In the genomic region with DNA sequence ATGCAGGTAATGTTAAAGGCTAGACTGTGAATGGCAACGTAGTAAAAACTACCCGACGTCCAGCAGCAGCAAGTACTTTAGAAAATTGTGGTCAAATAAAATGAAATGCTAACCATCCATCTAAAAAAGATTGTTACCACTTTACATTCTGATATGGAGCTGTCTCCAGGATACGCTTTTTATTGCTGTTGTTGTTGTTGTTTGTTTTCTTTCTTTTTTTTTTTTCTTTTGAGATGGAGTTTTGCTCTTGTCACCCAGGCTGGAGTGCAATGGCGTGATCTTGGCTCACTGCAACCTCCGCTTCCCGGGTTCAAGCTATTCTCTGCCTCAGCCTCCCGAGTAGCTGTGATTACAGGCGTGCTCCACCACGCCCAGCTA, we compare ENCODE assay signal across 7 cellular contexts. TPM values are rescaled to one million over a fixed set of nuclear protein-coding genes. Genes with fewer than 3 reads are reported as not detected.
DNase-seq lines count a peak whose midpoint lies in the region; TF ChIP-seq lines count a peak whose summit lies in the region.
"Not testable (repeated sequence)": the region's sequence is repeated elsewhere in the genome, so short reads cannot be mapped to it uniquely, and the experiment has no call there.

No MANE protein-coding gene starts in this region.

- peak overlapping the region; percentile 50 for H2AK5ac ChIP-seq in mesenchymal stem cell (ENCODE audit: low read length, severe bottlenecking)

- not testable (repeated sequence) for H3K9me3 ChIP-seq in HUES6 (ENCODE audit: control insufficient read depth, insufficient read depth, low read depth, low read length); SJCRH30 (replicated peaks); esophagus (ENCODE audit: control insufficient read depth in 2 of 2, insufficient read depth in 1 of 2, low read depth in 1 of 2, low read length in 1 of 2); mesenchymal stem cell (ENCODE audit: control insufficient read depth, low read length); skeletal muscle satellite cell (replicated peaks; ENCODE audit: low read length)

- H2AFZ ChIP-seq in mesenchymal stem cell (ENCODE audit: low read depth, low read length): not testable (repeated sequence)

- H3K27me3 ChIP-seq in HUES6 (ENCODE audit: control insufficient read depth, insufficient read depth, low read length); SJCRH30; brain microvascular endothelial cell (replicated peaks); esophagus (ENCODE audit: control insufficient read depth in 1 of 2, insufficient read depth in 2 of 2, low read length in 2 of 2); mesenchymal stem cell (ENCODE audit: control insufficient read depth in 1 of 2, insufficient read depth in 1 of 2, low read length in 2 of 2); skeletal muscle satellite cell (ENCODE audit: control insufficient read depth, insufficient read depth, low read length): not testable (repeated sequence)

- H3K27ac Mint-ChIP-seq in Calu3 (ENCODE audit: unreplicated experiment): peak overlapping the region; percentile 84

- H2BK12ac ChIP-seq in mesenchymal stem cell (ENCODE audit: low read length in 2 of 2): not testable (repeated sequence)

- CTCF ChIA-PET in Calu3 (lab: Charles Lee): interaction anchor here (0.8 to 1.9 kb wide), 12 partner anchors 8 to 309 kb away, joined by 3 to 9 read pairs (median 3); no protein-coding TSS in a partner anchor

- H3K9me3 Mint-ChIP-seq in Calu3 (ENCODE audit: low read depth, unreplicated experiment): not testable (repeated sequence)

- not testable (repeated sequence) for H2BK15ac ChIP-seq in mesenchymal stem cell (ENCODE audit: low read depth, poor library complexity, severe bottlenecking)

- H4K91ac ChIP-seq in mesenchymal stem cell (ENCODE audit: low read length): not testable (repeated sequence)

- not testable (repeated sequence) for H3K4me2 ChIP-seq in mesenchymal stem cell (ENCODE audit: low read length, poor library complexity, severe bottlenecking)
- peak overlapping the region; percentile 29 for H3K4me2 ChIP-seq in skeletal muscle satellite cell (ENCODE audit: low read length)

- H3K9ac ChIP-seq in HUES6 (ENCODE audit: low read length) (peak overlapping the region; percentile 27), mesenchymal stem cell (ENCODE audit: low read length) (peak overlapping the region; percentile 49)
- H3K9ac ChIP-seq in skeletal muscle satellite cell (ENCODE audit: low read depth, low read length): not testable (repeated sequence)

- H3K4ac ChIP-seq in mesenchymal stem cell (ENCODE audit: low read depth in 1 of 2, low read length in 2 of 2): not testable (repeated sequence)

- H3K18ac ChIP-seq in mesenchymal stem cell (ENCODE audit: low read depth in 1 of 2, low read length in 2 of 2): peak overlapping the region in 1 of 2 experiments; percentile 26

- not testable (repeated sequence) for H2BK120ac ChIP-seq in mesenchymal stem cell (ENCODE audit: low read depth, low read length)

- peaks cover 18% of the 10 kb centered on the region for H3K36me3 Mint-ChIP-seq in Calu3 (ENCODE audit: insufficient read depth, unreplicated experiment)

- in situ Hi-C loops in brain microvascular endothelial cell (cut with HindIII; ENCODE audit: low pct_ligation_motif_present, low sequenced_read_pairs): not testable (repeated sequence)

- H3K4me3 Mint-ChIP-seq in Calu3 (ENCODE audit: low read depth, unreplicated experiment): not testable (repeated sequence)

- H3K79me1 ChIP-seq in mesenchymal stem cell (replicated peaks; ENCODE audit: low read length, poor library complexity, severe bottlenecking): not testable (repeated sequence)

- H3K4me1 ChIP-seq in HUES6 (ENCODE audit: control insufficient read depth, insufficient read depth, low read length) (peaks cover 32% of the 10 kb centered on the region), SJCRH30 (peaks cover 24% of the 10 kb centered on the region), mesenchymal stem cell (ENCODE audit: control insufficient read depth, insufficient read depth, low read depth, low read length) (peaks cover 40% of the 10 kb centered on the region), skeletal muscle satellite cell (ENCODE audit: control insufficient read depth, insufficient read depth, low read length) (peaks cover 23% of the 10 kb centered on the region)
- H3K4me1 ChIP-seq in esophagus (ENCODE audit: control insufficient read depth in 2 of 2, insufficient read depth in 2 of 2, low read length in 1 of 2): not testable (repeated sequence)

- WGBS in esophagus, 2 donors: 91 to 93% methylated on average over 10 of the region's 10 CpGs
- WGBS in mesenchymal stem cell: 95% methylated on average over 7 of the region's 10 CpGs

- intact Hi-C loops in Calu3 (cut with micrococcal nuclease; ENCODE audit: unreplicated experiment): not testable (repeated sequence)

- not testable (repeated sequence) for BruUV-seq in Calu3 (replicated peaks; lab: Mats Ljungman, UMichigan)

- H3K27ac ChIP-seq in HUES6 (ENCODE audit: low read depth, low read length) (peak overlapping the region; percentile 37; the same call in 1 of the 2 replicates), SJCRH30 (peak overlapping the region; percentile 52), brain microvascular endothelial cell (peak overlapping the region; percentile 80), esophagus (ENCODE audit: low read depth in 2 of 2, low read length in 1 of 2) (peak overlapping the region; percentile 90 to 96), mesenchymal stem cell (ENCODE audit: low read length, poor library complexity, severe bottlenecking) (peak overlapping the region; percentile 93)

- not testable (repeated sequence) for DNase-seq in Calu3, SJCRH30, brain microvascular endothelial cell, mesenchymal stem cell

- H4K8ac ChIP-seq in mesenchymal stem cell (ENCODE audit: low read length): not testable (repeated sequence)

- peaks cover 63% of the 10 kb centered on the region for H3K4me1 Mint-ChIP-seq in Calu3 (ENCODE audit: low read depth, unreplicated experiment)

- not testable (repeated sequence) for H2BK5ac ChIP-seq in mesenchymal stem cell (ENCODE audit: low read depth, low read length, poor library complexity, severe bottlenecking)

- H3K27me3 Mint-ChIP-seq in Calu3 (ENCODE audit: unreplicated experiment): not testable (repeated sequence)

- H3K14ac ChIP-seq in mesenchymal stem cell (ENCODE audit: low read length in 2 of 2): not testable (repeated sequence)

- H3K36me3 ChIP-seq in HUES6 (ENCODE audit: control insufficient read depth, insufficient read depth, low read length); SJCRH30; brain microvascular endothelial cell (replicated peaks); esophagus (ENCODE audit: control insufficient read depth in 2 of 2, insufficient read depth in 2 of 2, low read length in 1 of 2); mesenchymal stem cell (ENCODE audit: control insufficient read depth in 1 of 2, insufficient read depth in 2 of 2, low read depth in 1 of 2, low read length in 2 of 2); skeletal muscle satellite cell (ENCODE audit: insufficient read depth, low read length): not testable (repeated sequence)

- not testable (repeated sequence) for TF ChIP-seq CTCF in Calu3 (IDR thresholded peaks at IDR 0.05; ENCODE audit: unreplicated experiment); brain microvascular endothelial cell (IDR thresholded peaks at IDR 0.05; ENCODE audit: low read depth, low read length, missing control alignments)

- not testable (repeated sequence) for H3K4me3 ChIP-seq in HUES6 (ENCODE audit: low read depth, low read length); brain microvascular endothelial cell (ENCODE audit: low read depth, low read length); esophagus (ENCODE audit: low read depth in 1 of 2, low read length in 2 of 2); mesenchymal stem cell (ENCODE audit: insufficient read depth in 1 of 2, low read depth in 1 of 2, low read length in 2 of 2); skeletal muscle satellite cell (ENCODE audit: low read length)
- peak overlapping the region; percentile 21; the same call in 1 of the 2 replicates for H3K4me3 ChIP-seq in SJCRH30

- not testable (repeated sequence) for H3K23ac ChIP-seq in mesenchymal stem cell (ENCODE audit: low read length in 2 of 2)

RNA-seq across cellular contexts. Expression of a gene that starts 45.8 kb away (rescaled TPM):
- total RNA-seq in Calu3 (2022): 141 and 160 TPM in 2 replicates
- total RNA-seq in SJCRH30 (2014; rRNA removed; shearing (Covaris generic)): 18.7 and 21.6 TPM in 2 replicates
- polyA plus RNA-seq in esophagus: 10 to 100 TPM; 68.9 to 78.3 TPM
- polyA plus RNA-seq in mesenchymal stem cell (2013, experiment 1 of 2): 194 TPM
- 184 TPM for polyA plus RNA-seq in mesenchymal stem cell (2013, experiment 2 of 2)
- 0.87 and 1.0 TPM in 2 replicates for total RNA-seq in skeletal muscle satellite cell (2012; rRNA removed)

Comparison
In these comparisons a context has a peak if more than half of its experiments do, and no peak if none do; other contexts are left out.
1. H3K27ac ChIP-seq: peak in every context shown above with its lines; median percentile 93 in esophagus; 93 in mesenchymal stem cell; 80 in brain microvascular endothelial cell; 52 in SJCRH30; 37 in HUES6.